ENCODE assay signal across 1 cellular context in genomic region chr4:1099684-1100335, GRCh38.
A peak's percentile ranks its signal among the peaks of the same experiment; 100 is the strongest.
TF ChIP-seq lines count a peak whose summit lies in the region.

No MANE protein-coding gene starts in this region.

TF ChIP-seq in K562, 482 proteins besides CTCF, POLR2A, EP300 and RAD21 (continued from another document):
- TF ChIP-seq ZNF592 (IDR thresholded peaks at IDR 0.05) (no peak), CREM (IDR thresholded peaks at IDR 0.05; ENCODE audit: low read depth) (peak; percentile 27; the same call in 1 of the 2 replicates)
